Comparison of ENCODE assay signal across 13 cellular contexts in the genomic region with DNA sequence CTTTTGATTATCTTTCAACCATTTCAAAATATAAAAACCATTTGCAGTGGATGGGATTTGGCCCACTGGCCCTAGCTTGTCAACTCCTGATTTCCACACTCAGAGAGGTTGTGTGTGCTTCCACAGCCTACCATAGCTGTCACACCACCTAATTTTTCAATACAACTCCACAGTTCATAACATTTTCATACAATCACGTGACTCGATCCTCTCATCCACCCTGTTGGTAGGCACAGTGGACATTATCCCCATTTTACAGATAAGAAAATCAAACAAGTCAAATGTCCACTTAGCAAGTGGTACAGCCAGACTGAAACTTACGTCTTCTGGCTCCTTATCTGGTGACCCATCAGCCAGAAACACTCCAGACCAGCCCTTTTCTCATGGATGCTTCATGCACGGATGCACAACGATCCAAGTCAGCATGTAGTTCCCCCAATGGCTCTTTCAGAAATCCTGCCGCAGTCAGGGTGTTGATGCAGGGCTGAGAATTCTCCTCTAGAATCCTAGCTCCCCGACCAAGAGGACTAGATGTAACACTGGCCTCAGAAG.
DNase-seq lines count a peak whose midpoint lies in the region; ATAC-seq and TF ChIP-seq lines count a peak whose summit lies in the region.
"Had no signal": no experiment of that assay in that cellular context is flagged by ENCODE, and none has a peak within 500 bp of the region (broad histone marks: within the 10 kb centered on the region; RNA-seq: fewer than 3 reads in every experiment).

No MANE protein-coding gene starts in this region.

- H3K9ac ChIP-seq in BLaER1 = no peak overlapping the region
- peak overlapping the region; percentile 39 for H3K9ac ChIP-seq in Loucy (ENCODE audit: low read depth, low read length, poor library complexity, severe bottlenecking)
- no peak overlapping the region for H3K9ac ChIP-seq in smooth muscle cell (ENCODE audit: low read depth)

- TF ChIP-seq POLR2A in thyroid gland (IDR thresholded peaks at IDR 0.05) = no peak

- H3K27ac ChIP-seq in BLaER1 = no peak overlapping the region
- no peak overlapping the region for H3K27ac ChIP-seq in thyroid gland
- H3K27ac ChIP-seq in smooth muscle cell (ENCODE audit: low read depth) = no peak overlapping the region

- intact Hi-C loops in thyroid gland (cut with DNase I) = no loop called here

- H2AFZ ChIP-seq in Loucy (ENCODE audit: low read length) (no peak overlapping the region), smooth muscle cell (ENCODE audit: low read depth) (no peak overlapping the region)

- H3K4me2 ChIP-seq in BLaER1 (peak overlapping the region; percentile 86), Loucy (ENCODE audit: low read depth, low read length, poor library complexity, severe bottlenecking) (peak overlapping the region; percentile 37), smooth muscle cell (no peak overlapping the region)

- H3K36me3 ChIP-seq in BLaER1 (no peaks in the 10 kb centered on the region), Loucy (ENCODE audit: insufficient read depth, low read length) (no peaks in the 10 kb centered on the region), thyroid gland (no peaks in the 10 kb centered on the region), smooth muscle cell (ENCODE audit: low read depth) (no peaks in the 10 kb centered on the region)

- peaks cover 5% of the 10 kb centered on the region; the same call in 1 of the 2 replicates for H3F3A ChIP-seq in Loucy (ENCODE audit: low read depth)
- H3F3A ChIP-seq in smooth muscle cell (ENCODE audit: low read depth) = peaks cover 8% of the 10 kb centered on the region

- H3K4me3 ChIP-seq in BLaER1 = no peak overlapping the region
- no peak overlapping the region for H3K4me3 ChIP-seq in Loucy (ENCODE audit: low read length, poor library complexity, severe bottlenecking)
- H3K4me3 ChIP-seq in thyroid gland (replicated peaks in 1 of 3) = no peak overlapping the region
- no peak overlapping the region for H3K4me3 ChIP-seq in smooth muscle cell

- H3K9me2 ChIP-seq in Loucy (replicated peaks; ENCODE audit: low read depth, low read length) = no peaks in the 10 kb centered on the region

- no peaks in the 10 kb centered on the region for H4K20me1 ChIP-seq in BLaER1
- H4K20me1 ChIP-seq in Loucy (ENCODE audit: insufficient read depth, low read length, poor library complexity, severe bottlenecking) = no peaks in the 10 kb centered on the region
- H4K20me1 ChIP-seq in smooth muscle cell (ENCODE audit: low read depth) = peaks cover 16% of the 10 kb centered on the region

- no peaks in the 10 kb centered on the region for H3K79me2 ChIP-seq in Loucy (ENCODE audit: insufficient read depth, low read length)
- H3K79me2 ChIP-seq in smooth muscle cell (ENCODE audit: low read depth) = peaks cover 5% of the 10 kb centered on the region

- 41 to 49% methylated on average over 7 of the region's 7 CpGs for WGBS in thyroid gland, 2 donors
- WGBS in smooth muscle cell (ENCODE audit: low lambda C conversion rate) = 78% methylated on average over 7 of the region's 7 CpGs

- TF ChIP-seq CTCF in Loucy (conservative IDR thresholded peaks at IDR 0.05; ENCODE audit: low read length) (no peak), thyroid gland (IDR thresholded peaks at IDR 0.05) (no peak), smooth muscle cell (IDR thresholded peaks at IDR 0.05; ENCODE audit: borderline replicate concordance, insufficient read depth, poor library complexity, severe bottlenecking) (no peak)

- H3K4me1 ChIP-seq in BLaER1 (peaks cover 43% of the 10 kb centered on the region), Loucy (ENCODE audit: insufficient read depth, low read length, poor library complexity, severe bottlenecking) (peaks cover 52% of the 10 kb centered on the region), thyroid gland (peaks cover 27 to 28% of the 10 kb centered on the region in 2 donors), smooth muscle cell (ENCODE audit: low read depth) (peaks cover 11% of the 10 kb centered on the region)

- H3K9me3 ChIP-seq in BLaER1 (no peaks in the 10 kb centered on the region), Loucy (ENCODE audit: insufficient read depth, low read depth, low read length) (no peaks in the 10 kb centered on the region), thyroid gland (no peaks in the 10 kb centered on the region), smooth muscle cell (replicated peaks; ENCODE audit: low read depth) (no peaks in the 10 kb centered on the region)

- DNase-seq in glomerular visceral epithelial cell (ENCODE audit: extremely low spot score) (peak; percentile 31), thyroid gland (peak; percentile 33 to 47), Kasumi-1 (lab: John Stamatoyannopoulos, UW) (no peak), smooth muscle cell (lab: John Stamatoyannopoulos, UW; ENCODE audit: unreplicated experiment) (no peak)
- DNase-seq: ACHN; CD8-positive, alpha-beta T cell; COR-L47; DND-41 had no signal

- ATAC-seq in GM21723 (IDR thresholded peaks at IDR 0.05; ENCODE audit: unreplicated experiment) = no peak
- ATAC-seq: CD8-positive, alpha-beta T cell; HCT116; HepG2 had no signal

- H3K27me3 ChIP-seq in BLaER1 (no peaks in the 10 kb centered on the region), Loucy (ENCODE audit: insufficient read depth, low read length, poor library complexity, severe bottlenecking) (no peaks in the 10 kb centered on the region), thyroid gland (no peaks in the 10 kb centered on the region), smooth muscle cell (ENCODE audit: low read depth) (no peaks in the 10 kb centered on the region)

Comparison
In these comparisons a context has a peak if more than half of its experiments do, and no peak if none do; other contexts are left out.
1. DNase-seq: peak in glomerular visceral epithelial cell (single experiment) and thyroid gland (2 of 2); none in Kasumi-1 (0 of 2) and smooth muscle cell (single experiment).